ENCODE assay signal across 14 cellular contexts in the genomic region with DNA sequence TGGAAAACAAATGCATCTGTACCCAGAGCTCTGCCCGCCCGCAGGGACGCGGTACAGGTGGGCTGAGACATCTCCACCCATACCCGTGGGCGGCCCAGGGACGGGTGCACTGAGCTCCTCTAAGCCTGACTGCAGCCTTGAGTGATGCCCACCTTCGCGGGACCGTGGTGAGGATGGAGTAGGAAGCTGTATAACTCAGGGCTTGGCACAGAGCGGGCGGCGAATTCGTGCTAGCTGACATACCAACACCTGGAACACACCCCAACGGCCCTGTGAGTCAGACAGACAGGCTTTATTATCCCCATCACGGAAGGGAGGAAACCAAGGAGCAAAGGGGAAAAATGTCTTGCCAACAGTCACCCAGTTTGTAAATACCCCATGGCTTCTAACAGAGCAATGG.
DNase-seq lines count a peak whose midpoint lies in the region; ATAC-seq and TF ChIP-seq lines count a peak whose summit lies in the region.
"Had no signal": no experiment of that assay in that cellular context is flagged by ENCODE, and none has a peak within 500 bp of the region (broad histone marks: within the 10 kb centered on the region; RNA-seq: fewer than 3 reads in every experiment).

No MANE protein-coding gene starts in this region.

- H3K9me3 Mint-ChIP-seq in CD14-positive monocyte: peaks cover 0 to 2% (median 0%) of the 10 kb centered on the region in 7 donors

- DNase-seq in CD14-positive monocyte (ENCODE audit: low spot score) (no peak), RWPE1 (ENCODE audit: low spot score) (peak; percentile 55), posterior vena cava (ENCODE audit: low spot score) (peak; percentile 60), cerebellum (ENCODE audit: low spot score) (no peak), NAMALWA (ENCODE audit: low spot score) (no peak)
- DNase-seq: COR-L47, DMS153, MM.1S, NCI-H187 treated with DMSO at 0.1 percent for 48 hours, NCI-H69, SJCRH30 had no signal

- ATAC-seq in esophagus mucosa (peak; percentile 91), GM21786 (IDR thresholded peaks at IDR 0.05; ENCODE audit: unreplicated experiment) (no peak), HG03108 (IDR thresholded peaks at IDR 0.05; ENCODE audit: unreplicated experiment) (no peak)

- CTCF ChIA-PET in RWPE1 (lab: Yijun Ruan, JAX): interaction anchor here (0.6 kb wide), 1 partner anchor 159 kb away, joined by 4 read pairs; no protein-coding TSS in a partner anchor

- no peak overlapping the region for H3K4me3 Mint-ChIP-seq in CD14-positive monocyte

- POLR2A ChIA-PET in RWPE1 (lab: Yijun Ruan, JAX; ENCODE audit: low non-redundant PET): no interaction called here

- H3K4me1 Mint-ChIP-seq in CD14-positive monocyte: peaks cover 3% of the 10 kb centered on the region

- H3K27me3 Mint-ChIP-seq in CD14-positive monocyte (ENCODE audit: low read depth in 3 of 3): peaks cover 0 to 2% (median 0%) of the 10 kb centered on the region in 3 donors

- H3K36me3 Mint-ChIP-seq in CD14-positive monocyte: peaks cover 64 to 67% of the 10 kb centered on the region in 2 donors

- no peak for TF ChIP-seq CTCF in CD14-positive monocyte (IDR thresholded peaks at IDR 0.05)
- no peak for TF ChIP-seq CTCF in RWPE1 (conservative IDR thresholded peaks at IDR 0.05; ENCODE audit: low read depth)

- H3K27ac Mint-ChIP-seq in CD14-positive monocyte: peak overlapping the region in 4 of 7 donors; percentile 0 to 73 (median 30)

- no peak overlapping the region for H3K27ac ChIP-seq in RWPE1
- H3K27ac ChIP-seq: SJCRH30 had no signal

- intact Hi-C loops in CD14-positive monocyte (cut with micrococcal nuclease) (no loop called here), posterior vena cava (cut with DNase I) (no loop called here)

Comparison
In these comparisons a context has a peak if more than half of its experiments do, and no peak if none do; other contexts are left out.
1. DNase-seq: peak in RWPE1 (single experiment) and posterior vena cava (single experiment); none in CD14-positive monocyte (single experiment), cerebellum (single experiment) and NAMALWA (single experiment).